In genomic region chr1:247639381-247639981, GRCh38 we compare ENCODE assay signal across 10 cellular contexts. TPM values are rescaled to one million over a fixed set of nuclear protein-coding genes. Genes with fewer than 3 reads are reported as not detected.
A peak's percentile ranks its signal among the peaks of the same experiment; 100 is the strongest.
DNase-seq lines count a peak whose midpoint lies in the region; ATAC-seq and TF ChIP-seq lines count a peak whose summit lies in the region.
"Had no signal": no experiment of that assay in that cellular context is flagged by ENCODE, and none has a peak within 500 bp of the region (broad histone marks: within the 10 kb centered on the region; RNA-seq: fewer than 3 reads in every experiment).

No MANE protein-coding gene starts in this region.

- H3K4me3 ChIP-seq in naive thymus-derived CD4-positive, alpha-beta T cell (ENCODE audit: low read length), result no peak overlapping the region
- peak overlapping the region; percentile 40 for H3K4me3 ChIP-seq in thymus (ENCODE audit: low read length)
- H3K4me3 ChIP-seq: SJSA1 had no signal

- ATAC-seq in SK-N-SH treated with all-trans-retinoic acid at 6 μM for 48 hours (peak; percentile 58), HG03175 (IDR thresholded peaks at IDR 0.05; ENCODE audit: unreplicated experiment) (no peak)
- ATAC-seq in naive thymus-derived CD4-positive, alpha-beta T cell, result peak; percentile 85

- no peaks in the 10 kb centered on the region for H3K4me1 ChIP-seq in naive thymus-derived CD4-positive, alpha-beta T cell (ENCODE audit: control insufficient read depth in 2 of 2, insufficient read depth in 2 of 2, low read length in 2 of 2)
- H3K4me1 ChIP-seq in thymus (ENCODE audit: control insufficient read depth, insufficient read depth, low read length), result no peaks in the 10 kb centered on the region
- H3K4me1 ChIP-seq: SJSA1 had no signal

- peak; percentile 69 for TF ChIP-seq POLR2A in erythroblast (IDR thresholded peaks at IDR 0.05; ENCODE audit: low read length)

- DNase-seq in C1 segment of cervical spinal cord (lab: John Stamatoyannopoulos, UW) (peak in 8 of 14 donors; percentile 2 to 66 (median 8)), erythroblast (lab: John Stamatoyannopoulos, UW) (peak; percentile 85 to 86), NCI-H1105 (lab: John Stamatoyannopoulos, UW) (no peak), GOT3 (lab: John Stamatoyannopoulos, UW) (no peak)
- DNase-seq in naive thymus-derived CD4-positive, alpha-beta T cell, result peak in 8 of 9 donors; percentile 2 to 51 (median 14)

- peaks cover 0 to 8% (median 0%) of the 10 kb centered on the region in 7 donors for H3K4me1 Mint-ChIP-seq in naive thymus-derived CD4-positive, alpha-beta T cell

- WGBS in thymus, result 15% methylated on average over 55 of the region's 55 CpGs

- H3K27ac ChIP-seq in naive thymus-derived CD4-positive, alpha-beta T cell (ENCODE audit: low read depth, low read length), result no peak overlapping the region
- H3K27ac ChIP-seq in thymus (ENCODE audit: low read depth), result no peak overlapping the region
- H3K27ac ChIP-seq: SJSA1 had no signal

- no peaks in the 10 kb centered on the region for H3K9me3 ChIP-seq in naive thymus-derived CD4-positive, alpha-beta T cell (ENCODE audit: control insufficient read depth in 2 of 3, low read length in 3 of 3)
- no peaks in the 10 kb centered on the region for H3K9me3 ChIP-seq in thymus (ENCODE audit: control insufficient read depth)

- H3K27me3 Mint-ChIP-seq in naive thymus-derived CD4-positive, alpha-beta T cell, result peaks cover 13 to 60% (median 46%) of the 10 kb centered on the region in 5 donors

- intact Hi-C loops in naive thymus-derived CD4-positive, alpha-beta T cell (cut with micrococcal nuclease), result no loop called here

- no peaks in the 10 kb centered on the region for H3K36me3 ChIP-seq in naive thymus-derived CD4-positive, alpha-beta T cell (ENCODE audit: control insufficient read depth in 2 of 3, insufficient read depth in 3 of 3, low read length in 3 of 3)
- H3K36me3 ChIP-seq in thymus (ENCODE audit: control insufficient read depth, insufficient read depth), result no peaks in the 10 kb centered on the region
- H3K36me3 ChIP-seq: SJSA1 had no signal

- peaks cover 0 to 20% (median 8%) of the 10 kb centered on the region in 11 donors for H3K9me3 Mint-ChIP-seq in naive thymus-derived CD4-positive, alpha-beta T cell

- POLR2A ChIA-PET in naive thymus-derived CD4-positive, alpha-beta T cell (lab: Charles Lee), result no interaction called here

- no peaks in the 10 kb centered on the region for H3K27me3 ChIP-seq in naive thymus-derived CD4-positive, alpha-beta T cell (ENCODE audit: control insufficient read depth in 2 of 2, insufficient read depth in 2 of 2, low read length in 2 of 2)
- H3K27me3 ChIP-seq in thymus (ENCODE audit: control insufficient read depth, insufficient read depth), result no peaks in the 10 kb centered on the region
- H3K27me3 ChIP-seq: SJSA1 had no signal

- CTCF ChIA-PET in naive thymus-derived CD4-positive, alpha-beta T cell (lab: Charles Lee), result no interaction called here

- H3K27ac Mint-ChIP-seq in naive thymus-derived CD4-positive, alpha-beta T cell, result no peak overlapping the region

- H3K36me3 Mint-ChIP-seq in naive thymus-derived CD4-positive, alpha-beta T cell, result no peaks in the 10 kb centered on the region

- peak overlapping the region in 4 of 10 donors; percentile 23 to 58 (median 31) for H3K4me3 Mint-ChIP-seq in naive thymus-derived CD4-positive, alpha-beta T cell

TF ChIP-seq in SK-N-SH treated with all-trans-retinoic acid at 6 μM for 48 hours, 23 proteins besides CTCF, POLR2A, EP300 and RAD21:
- TF ChIP-seq ZFP30 (CRISPR knock-in tag; IDR thresholded peaks at IDR 0.05) (no peak), ZNF70 (CRISPR knock-in tag; IDR thresholded peaks at IDR 0.05) (no peak), PPARA (CRISPR knock-in tag; IDR thresholded peaks at IDR 0.05; ENCODE audit: borderline replicate concordance) (no peak), ZFP3 (CRISPR knock-in tag; IDR thresholded peaks at IDR 0.05) (no peak), TCF4 (CRISPR knock-in tag; IDR thresholded peaks at IDR 0.05; ENCODE audit: borderline replicate concordance) (no peak), OSR1 (CRISPR knock-in tag; IDR thresholded peaks at IDR 0.05) (no peak), PATZ1 (CRISPR knock-in tag; IDR thresholded peaks at IDR 0.05; ENCODE audit: borderline replicate concordance) (no peak), RARB (CRISPR knock-in tag; IDR thresholded peaks at IDR 0.05) (no peak), BACH2 (CRISPR knock-in tag; IDR thresholded peaks at IDR 0.05; ENCODE audit: borderline replicate concordance) (no peak)
- TF ChIP-seq, protein P1, sequence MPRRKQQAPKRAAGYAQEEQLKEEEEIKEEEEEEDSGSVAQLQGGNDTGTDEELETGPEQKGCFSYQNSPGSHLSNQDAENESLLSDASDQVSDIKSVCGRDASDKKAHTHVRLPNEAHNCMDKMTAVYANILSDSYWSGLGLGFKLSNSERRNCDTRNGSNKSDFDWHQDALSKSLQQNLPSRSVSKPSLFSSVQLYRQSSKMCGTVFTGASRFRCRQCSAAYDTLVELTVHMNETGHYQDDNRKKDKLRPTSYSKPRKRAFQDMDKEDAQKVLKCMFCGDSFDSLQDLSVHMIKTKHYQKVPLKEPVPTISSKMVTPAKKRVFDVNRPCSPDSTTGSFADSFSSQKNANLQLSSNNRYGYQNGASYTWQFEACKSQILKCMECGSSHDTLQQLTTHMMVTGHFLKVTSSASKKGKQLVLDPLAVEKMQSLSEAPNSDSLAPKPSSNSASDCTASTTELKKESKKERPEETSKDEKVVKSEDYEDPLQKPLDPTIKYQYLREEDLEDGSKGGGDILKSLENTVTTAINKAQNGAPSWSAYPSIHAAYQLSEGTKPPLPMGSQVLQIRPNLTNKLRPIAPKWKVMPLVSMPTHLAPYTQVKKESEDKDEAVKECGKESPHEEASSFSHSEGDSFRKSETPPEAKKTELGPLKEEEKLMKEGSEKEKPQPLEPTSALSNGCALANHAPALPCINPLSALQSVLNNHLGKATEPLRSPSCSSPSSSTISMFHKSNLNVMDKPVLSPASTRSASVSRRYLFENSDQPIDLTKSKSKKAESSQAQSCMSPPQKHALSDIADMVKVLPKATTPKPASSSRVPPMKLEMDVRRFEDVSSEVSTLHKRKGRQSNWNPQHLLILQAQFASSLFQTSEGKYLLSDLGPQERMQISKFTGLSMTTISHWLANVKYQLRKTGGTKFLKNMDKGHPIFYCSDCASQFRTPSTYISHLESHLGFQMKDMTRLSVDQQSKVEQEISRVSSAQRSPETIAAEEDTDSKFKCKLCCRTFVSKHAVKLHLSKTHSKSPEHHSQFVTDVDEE (CRISPR knock-in tag; IDR thresholded peaks at IDR 0.05), result no peak

RNA-seq across cellular contexts. Expression of gene OR2G3, which starts 34.1 kb away (rescaled TPM):
- not detected for total RNA-seq in naive thymus-derived CD4-positive, alpha-beta T cell
- polyA plus RNA-seq in naive thymus-derived CD4-positive, alpha-beta T cell, result not detected
- polyA plus RNA-seq in thymus, result not detected
- total RNA-seq: lung microvascular endothelial cell, SJSA1 had no signal

RNA-seq across cellular contexts. Expression of gene OR13G1, which starts 40.1 kb away (rescaled TPM):
- total RNA-seq in naive thymus-derived CD4-positive, alpha-beta T cell, result not detected
- polyA plus RNA-seq in naive thymus-derived CD4-positive, alpha-beta T cell, result not detected
- not detected for polyA plus RNA-seq in thymus
- total RNA-seq: lung microvascular endothelial cell, SJSA1 had no signal

RNA-seq across cellular contexts. Expression of gene OR2G2, which starts 51.3 kb away (rescaled TPM):
- not detected for total RNA-seq in naive thymus-derived CD4-positive, alpha-beta T cell
- polyA plus RNA-seq in naive thymus-derived CD4-positive, alpha-beta T cell, result not detected
- 0.05 TPM for polyA plus RNA-seq in thymus
- total RNA-seq: lung microvascular endothelial cell, SJSA1 had no signal

Comparison
In these comparisons a context has a peak if more than half of its experiments do, and no peak if none do; other contexts are left out.
1. DNase-seq: peak in C1 segment of cervical spinal cord (8 of 14), erythroblast (2 of 2) and naive thymus-derived CD4-positive, alpha-beta T cell (8 of 9); none in NCI-H1105 (single experiment) and GOT3 (single experiment).